In the genomic region with DNA sequence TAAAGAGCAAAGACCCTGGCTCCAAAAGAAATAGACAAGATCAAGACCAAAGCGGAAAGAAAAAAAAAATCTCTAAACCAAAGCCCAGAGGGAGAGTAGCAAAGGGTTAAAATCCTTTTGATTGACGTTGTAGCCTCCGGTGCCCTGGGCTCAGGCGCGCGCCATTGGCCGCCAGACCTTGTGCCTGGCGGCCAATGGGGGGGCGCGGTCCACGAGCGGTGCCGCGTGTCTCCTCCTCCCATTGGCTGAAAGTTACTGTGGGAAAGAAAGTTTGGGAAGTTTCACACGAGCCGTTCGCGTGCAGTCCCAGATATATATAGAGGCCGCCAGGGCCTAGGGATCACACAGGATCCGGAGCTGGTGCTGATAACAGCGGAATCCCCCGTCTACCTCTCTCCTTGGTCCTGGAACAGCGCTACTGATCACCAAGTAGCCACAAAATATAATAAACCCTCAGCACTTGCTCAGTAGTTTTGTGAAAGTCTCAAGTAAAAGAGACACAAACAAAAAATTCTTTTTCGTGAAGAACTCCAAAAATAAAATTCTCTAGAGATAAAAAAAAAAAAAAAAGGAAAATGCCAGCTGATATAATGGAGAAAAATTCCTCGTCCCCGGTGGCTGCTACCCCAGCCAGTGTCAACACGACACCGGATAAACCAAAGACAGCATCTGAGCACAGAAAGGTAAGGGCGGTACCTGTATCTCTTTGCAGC, we compare ENCODE assay signal across 1 cellular context.
TF ChIP-seq lines count a peak whose summit lies in the region.

A gene with protein sequence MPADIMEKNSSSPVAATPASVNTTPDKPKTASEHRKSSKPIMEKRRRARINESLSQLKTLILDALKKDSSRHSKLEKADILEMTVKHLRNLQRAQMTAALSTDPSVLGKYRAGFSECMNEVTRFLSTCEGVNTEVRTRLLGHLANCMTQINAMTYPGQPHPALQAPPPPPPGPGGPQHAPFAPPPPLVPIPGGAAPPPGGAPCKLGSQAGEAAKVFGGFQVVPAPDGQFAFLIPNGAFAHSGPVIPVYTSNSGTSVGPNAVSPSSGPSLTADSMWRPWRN (plus strand): TSS at position 343 of the 713 bp plus-strand sequence. CDS start 233 bp downstream, at position 576.

TF ChIP-seq in HepG2, 621 proteins besides CTCF, POLR2A, EP300 and RAD21 (continued from another document and continues in another):
- TF ChIP-seq DNMT3B (CRISPR knock-in tag; conservative IDR thresholded peaks at IDR 0.05), result peak; percentile 88
- no peak for TF ChIP-seq ZNF33A (CRISPR knock-in tag; IDR thresholded peaks at IDR 0.05; ENCODE audit: borderline replicate concordance)
- 0 out of 2 replicates have a peak, but pooled peaks have one; percentile 52 for TF ChIP-seq RNF2 (conservative IDR thresholded peaks at IDR 0.05; ENCODE audit: low read depth)
- TF ChIP-seq ZNF10 (CRISPR knock-in tag; IDR thresholded peaks at IDR 0.05; ENCODE audit: borderline replicate concordance, low read depth), result no peak
- peak; percentile 89 for TF ChIP-seq SMYD3 (CRISPR knock-in tag; IDR thresholded peaks at IDR 0.05)
- no peak for TF ChIP-seq ZSCAN22 (CRISPR knock-in tag; IDR thresholded peaks at IDR 0.05)
- peak; percentile 77 for TF ChIP-seq TARDBP (CRISPR knock-in tag; IDR thresholded peaks at IDR 0.05)
- TF ChIP-seq ERF (CRISPR knock-in tag; IDR thresholded peaks at IDR 0.05), result peak; percentile 92
- TF ChIP-seq ISX (CRISPR knock-in tag; conservative IDR thresholded peaks at IDR 0.05), result peak; percentile 66; the same call in 1 of the 2 replicates
- 0 out of 2 replicates have a peak, but pooled peaks have one; percentile 2 for TF ChIP-seq ZC3H13 (CRISPR knock-in tag; IDR thresholded peaks at IDR 0.05)
- TF ChIP-seq, protein P1, sequence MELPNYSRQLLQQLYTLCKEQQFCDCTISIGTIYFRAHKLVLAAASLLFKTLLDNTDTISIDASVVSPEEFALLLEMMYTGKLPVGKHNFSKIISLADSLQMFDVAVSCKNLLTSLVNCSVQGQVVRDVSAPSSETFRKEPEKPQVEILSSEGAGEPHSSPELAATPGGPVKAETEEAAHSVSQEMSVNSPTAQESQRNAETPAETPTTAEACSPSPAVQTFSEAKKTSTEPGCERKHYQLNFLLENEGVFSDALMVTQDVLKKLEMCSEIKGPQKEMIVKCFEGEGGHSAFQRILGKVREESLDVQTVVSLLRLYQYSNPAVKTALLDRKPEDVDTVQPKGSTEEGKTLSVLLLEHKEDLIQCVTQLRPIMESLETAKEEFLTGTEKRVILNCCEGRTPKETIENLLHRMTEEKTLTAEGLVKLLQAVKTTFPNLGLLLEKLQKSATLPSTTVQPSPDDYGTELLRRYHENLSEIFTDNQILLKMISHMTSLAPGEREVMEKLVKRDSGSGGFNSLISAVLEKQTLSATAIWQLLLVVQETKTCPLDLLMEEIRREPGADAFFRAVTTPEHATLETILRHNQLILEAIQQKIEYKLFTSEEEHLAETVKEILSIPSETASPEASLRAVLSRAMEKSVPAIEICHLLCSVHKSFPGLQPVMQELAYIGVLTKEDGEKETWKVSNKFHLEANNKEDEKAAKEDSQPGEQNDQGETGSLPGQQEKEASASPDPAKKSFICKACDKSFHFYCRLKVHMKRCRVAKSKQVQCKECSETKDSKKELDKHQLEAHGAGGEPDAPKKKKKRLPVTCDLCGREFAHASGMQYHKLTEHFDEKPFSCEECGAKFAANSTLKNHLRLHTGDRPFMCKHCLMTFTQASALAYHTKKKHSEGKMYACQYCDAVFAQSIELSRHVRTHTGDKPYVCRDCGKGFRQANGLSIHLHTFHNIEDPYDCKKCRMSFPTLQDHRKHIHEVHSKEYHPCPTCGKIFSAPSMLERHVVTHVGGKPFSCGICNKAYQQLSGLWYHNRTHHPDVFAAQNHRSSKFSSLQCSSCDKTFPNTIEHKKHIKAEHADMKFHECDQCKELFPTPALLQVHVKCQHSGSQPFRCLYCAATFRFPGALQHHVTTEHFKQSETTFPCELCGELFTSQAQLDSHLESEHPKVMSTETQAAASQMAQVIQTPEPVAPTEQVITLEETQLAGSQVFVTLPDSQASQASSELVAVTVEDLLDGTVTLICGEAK (IDR thresholded peaks at IDR 0.05), result no peak
- TF ChIP-seq, protein P1 (CRISPR knock-in tag; IDR thresholded peaks at IDR 0.05), result peak; percentile 65
- TF ChIP-seq MEIS1 (CRISPR knock-in tag; IDR thresholded peaks at IDR 0.05; ENCODE audit: borderline replicate concordance), result peak; percentile 88; the same call in 1 of the 2 replicates
- TF ChIP-seq, protein P2, sequence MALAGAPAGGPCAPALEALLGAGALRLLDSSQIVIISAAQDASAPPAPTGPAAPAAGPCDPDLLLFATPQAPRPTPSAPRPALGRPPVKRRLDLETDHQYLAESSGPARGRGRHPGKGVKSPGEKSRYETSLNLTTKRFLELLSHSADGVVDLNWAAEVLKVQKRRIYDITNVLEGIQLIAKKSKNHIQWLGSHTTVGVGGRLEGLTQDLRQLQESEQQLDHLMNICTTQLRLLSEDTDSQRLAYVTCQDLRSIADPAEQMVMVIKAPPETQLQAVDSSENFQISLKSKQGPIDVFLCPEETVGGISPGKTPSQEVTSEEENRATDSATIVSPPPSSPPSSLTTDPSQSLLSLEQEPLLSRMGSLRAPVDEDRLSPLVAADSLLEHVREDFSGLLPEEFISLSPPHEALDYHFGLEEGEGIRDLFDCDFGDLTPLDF (CRISPR knock-in tag; IDR thresholded peaks at IDR 0.05), result 0 out of 2 replicates have a peak, but pooled peaks have one; percentile 29
- TF ChIP-seq, protein P3, sequence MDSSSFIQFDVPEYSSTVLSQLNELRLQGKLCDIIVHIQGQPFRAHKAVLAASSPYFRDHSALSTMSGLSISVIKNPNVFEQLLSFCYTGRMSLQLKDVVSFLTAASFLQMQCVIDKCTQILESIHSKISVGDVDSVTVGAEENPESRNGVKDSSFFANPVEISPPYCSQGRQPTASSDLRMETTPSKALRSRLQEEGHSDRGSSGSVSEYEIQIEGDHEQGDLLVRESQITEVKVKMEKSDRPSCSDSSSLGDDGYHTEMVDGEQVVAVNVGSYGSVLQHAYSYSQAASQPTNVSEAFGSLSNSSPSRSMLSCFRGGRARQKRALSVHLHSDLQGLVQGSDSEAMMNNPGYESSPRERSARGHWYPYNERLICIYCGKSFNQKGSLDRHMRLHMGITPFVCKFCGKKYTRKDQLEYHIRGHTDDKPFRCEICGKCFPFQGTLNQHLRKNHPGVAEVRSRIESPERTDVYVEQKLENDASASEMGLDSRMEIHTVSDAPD (CRISPR knock-in tag; IDR thresholded peaks at IDR 0.05), result no peak
- TF ChIP-seq HOXD1 (CRISPR knock-in tag; IDR thresholded peaks at IDR 0.05), result peak; percentile 86
- TF ChIP-seq, protein P4, sequence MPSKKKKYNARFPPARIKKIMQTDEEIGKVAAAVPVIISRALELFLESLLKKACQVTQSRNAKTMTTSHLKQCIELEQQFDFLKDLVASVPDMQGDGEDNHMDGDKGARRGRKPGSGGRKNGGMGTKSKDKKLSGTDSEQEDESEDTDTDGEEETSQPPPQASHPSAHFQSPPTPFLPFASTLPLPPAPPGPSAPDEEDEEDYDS (CRISPR knock-in tag; IDR thresholded peaks at IDR 0.05), result peak; percentile 98
- TF ChIP-seq POLR2AphosphoS2 (IDR thresholded peaks at IDR 0.05; ENCODE audit: low read depth, low read length), result no peak
- peak; percentile 83 for TF ChIP-seq ZMYM4 (CRISPR knock-in tag; IDR thresholded peaks at IDR 0.05)
- TF ChIP-seq RXRA (CRISPR knock-in tag; IDR thresholded peaks at IDR 0.05), result peak; percentile 73
- TF ChIP-seq, protein P5, sequence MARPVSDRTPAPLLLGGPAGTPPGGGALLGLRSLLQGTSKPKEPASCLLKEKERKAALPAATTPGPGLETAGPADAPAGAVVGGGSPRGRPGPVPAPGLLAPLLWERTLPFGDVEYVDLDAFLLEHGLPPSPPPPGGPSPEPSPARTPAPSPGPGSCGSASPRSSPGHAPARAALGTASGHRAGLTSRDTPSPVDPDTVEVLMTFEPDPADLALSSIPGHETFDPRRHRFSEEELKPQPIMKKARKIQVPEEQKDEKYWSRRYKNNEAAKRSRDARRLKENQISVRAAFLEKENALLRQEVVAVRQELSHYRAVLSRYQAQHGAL (CRISPR knock-in tag; IDR thresholded peaks at IDR 0.05; ENCODE audit: not compliant biosample characterization), result no peak
- peak; percentile 55 for TF ChIP-seq KMT2B (CRISPR knock-in tag; IDR thresholded peaks at IDR 0.05)
- TF ChIP-seq GABPB1 (CRISPR knock-in tag; IDR thresholded peaks at IDR 0.05), result peak; percentile 72
- peak; percentile 92; the same call in 1 of the 2 replicates for TF ChIP-seq SIN3A (IDR thresholded peaks at IDR 0.05; ENCODE audit: borderline replicate concordance, low read depth, low read length)
- TF ChIP-seq JUN (CRISPR knock-in tag; IDR thresholded peaks at IDR 0.05), result 0 out of 2 replicates have a peak, but pooled peaks have one; percentile 26
- no peak for TF ChIP-seq NFIB (CRISPR knock-in tag; IDR thresholded peaks at IDR 0.05; ENCODE audit: borderline replicate concordance)
- TF ChIP-seq, protein P6, sequence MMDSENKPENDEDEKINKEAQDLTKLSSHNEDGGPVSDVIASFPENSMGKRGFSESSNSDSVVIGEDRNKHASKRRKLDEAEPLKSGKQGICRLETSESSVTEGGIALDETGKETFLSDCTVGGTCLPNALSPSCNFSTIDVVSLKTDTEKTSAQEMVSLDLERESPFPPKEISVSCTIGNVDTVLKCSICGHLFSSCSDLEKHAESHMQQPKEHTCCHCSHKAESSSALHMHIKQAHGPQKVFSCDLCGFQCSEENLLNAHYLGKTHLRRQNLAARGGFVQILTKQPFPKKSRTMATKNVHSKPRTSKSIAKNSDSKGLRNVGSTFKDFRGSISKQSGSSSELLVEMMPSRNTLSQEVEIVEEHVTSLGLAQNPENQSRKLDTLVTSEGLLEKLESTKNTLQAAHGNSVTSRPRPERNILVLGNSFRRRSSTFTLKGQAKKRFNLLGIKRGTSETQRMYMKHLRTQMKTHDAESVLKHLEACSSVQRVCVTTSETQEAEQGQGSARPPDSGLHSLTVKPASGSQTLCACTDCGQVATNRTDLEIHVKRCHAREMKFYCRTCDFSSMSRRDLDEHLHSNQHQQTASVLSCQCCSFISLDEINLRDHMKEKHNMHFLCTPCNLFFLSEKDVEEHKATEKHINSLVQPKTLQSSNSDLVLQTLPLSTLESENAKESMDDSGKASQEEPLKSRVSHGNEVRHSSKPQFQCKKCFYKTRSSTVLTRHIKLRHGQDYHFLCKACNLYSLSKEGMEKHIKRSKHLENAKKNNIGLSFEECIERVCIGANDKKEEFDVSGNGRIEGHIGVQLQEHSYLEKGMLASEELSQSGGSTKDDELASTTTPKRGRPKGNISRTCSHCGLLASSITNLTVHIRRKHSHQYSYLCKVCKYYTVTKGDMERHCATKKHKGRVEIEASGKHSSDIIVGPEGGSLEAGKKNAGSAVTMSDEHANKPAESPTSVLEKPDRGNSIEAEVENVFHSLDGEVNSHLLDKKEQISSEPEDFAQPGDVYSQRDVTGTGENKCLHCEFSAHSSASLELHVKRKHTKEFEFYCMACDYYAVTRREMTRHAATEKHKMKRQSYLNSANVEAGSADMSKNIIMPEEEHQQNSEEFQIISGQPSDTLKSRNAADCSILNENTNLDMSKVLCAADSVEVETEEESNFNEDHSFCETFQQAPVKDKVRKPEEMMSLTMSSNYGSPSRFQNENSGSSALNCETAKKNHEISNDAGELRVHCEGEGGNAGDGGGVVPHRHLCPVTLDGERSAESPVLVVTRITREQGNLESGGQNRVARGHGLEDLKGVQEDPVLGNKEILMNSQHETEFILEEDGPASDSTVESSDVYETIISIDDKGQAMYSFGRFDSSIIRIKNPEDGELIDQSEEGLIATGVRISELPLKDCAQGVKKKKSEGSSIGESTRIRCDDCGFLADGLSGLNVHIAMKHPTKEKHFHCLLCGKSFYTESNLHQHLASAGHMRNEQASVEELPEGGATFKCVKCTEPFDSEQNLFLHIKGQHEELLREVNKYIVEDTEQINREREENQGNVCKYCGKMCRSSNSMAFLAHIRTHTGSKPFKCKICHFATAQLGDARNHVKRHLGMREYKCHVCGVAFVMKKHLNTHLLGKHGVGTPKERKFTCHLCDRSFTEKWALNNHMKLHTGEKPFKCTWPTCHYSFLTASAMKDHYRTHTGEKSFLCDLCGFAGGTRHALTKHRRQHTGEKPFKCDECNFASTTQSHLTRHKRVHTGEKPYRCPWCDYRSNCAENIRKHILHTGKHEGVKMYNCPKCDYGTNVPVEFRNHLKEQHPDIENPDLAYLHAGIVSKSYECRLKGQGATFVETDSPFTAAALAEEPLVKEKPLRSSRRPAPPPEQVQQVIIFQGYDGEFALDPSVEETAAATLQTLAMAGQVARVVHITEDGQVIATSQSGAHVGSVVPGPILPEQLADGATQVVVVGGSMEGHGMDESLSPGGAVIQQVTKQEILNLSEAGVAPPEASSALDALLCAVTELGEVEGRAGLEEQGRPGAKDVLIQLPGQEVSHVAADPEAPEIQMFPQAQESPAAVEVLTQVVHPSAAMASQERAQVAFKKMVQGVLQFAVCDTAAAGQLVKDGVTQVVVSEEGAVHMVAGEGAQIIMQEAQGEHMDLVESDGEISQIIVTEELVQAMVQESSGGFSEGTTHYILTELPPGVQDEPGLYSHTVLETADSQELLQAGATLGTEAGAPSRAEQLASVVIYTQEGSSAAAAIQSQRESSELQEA (CRISPR knock-in tag; IDR thresholded peaks at IDR 0.05; ENCODE audit: not compliant biosample characterization), result no peak
- TF ChIP-seq SOX6 (IDR thresholded peaks at IDR 0.05), result no peak
- TF ChIP-seq SOX6 (CRISPR knock-in tag; IDR thresholded peaks at IDR 0.05), result peak; percentile 54
- 0 out of 2 replicates have a peak, but pooled peaks have one; percentile 49 for TF ChIP-seq ZNF761 (CRISPR knock-in tag; conservative IDR thresholded peaks at IDR 0.05)
- TF ChIP-seq ZNF709 (CRISPR knock-in tag; IDR thresholded peaks at IDR 0.05), result peak; percentile 82
